ENCODE assay signal across 8 cellular contexts in genomic region chr12:105226219-105226618, GRCh38. TPM values are rescaled to one million over a fixed set of nuclear protein-coding genes. Genes with fewer than 3 reads are reported as not detected.
DNase-seq lines count a peak whose midpoint lies in the region; ATAC-seq and TF ChIP-seq lines count a peak whose summit lies in the region.

No MANE protein-coding gene starts in this region.

- peaks cover 10 to 64% (median 58%) of the 10 kb centered on the region in 4 donors for H3K36me3 ChIP-seq in stomach

- peaks cover 51 to 92% (median 72%) of the 10 kb centered on the region in 4 donors for H3K4me1 ChIP-seq in stomach

- H3K9me3 ChIP-seq in stomach: no peaks in the 10 kb centered on the region

- ATAC-seq in HG03354 (IDR thresholded peaks at IDR 0.05; ENCODE audit: poor library complexity, severe bottlenecking, unreplicated experiment): peak; percentile 76
- no peak for ATAC-seq in HG03045 (IDR thresholded peaks at IDR 0.05; ENCODE audit: unreplicated experiment)

- DNase-seq in GF-D8 (lab: John Stamatoyannopoulos, UW): peak; percentile 26
- DNase-seq in anterior cingulate cortex (lab: John Stamatoyannopoulos, UW): peak in 54 of 58 donors; percentile 17 to 89 (median 65)
- peak; percentile 73 for DNase-seq in inferior parietal cortex (ENCODE audit: extremely low spot score)
- peak; percentile 63 for DNase-seq in stomach
- DNase-seq in DMS53 (lab: John Stamatoyannopoulos, UW): no peak
- DNase-seq in NAMALWA (ENCODE audit: low spot score): no peak

- TF ChIP-seq EP300 in stomach (IDR thresholded peaks at IDR 0.05): no peak

- H3K27ac ChIP-seq in stomach: peak overlapping the region; percentile 9 to 74 (median 60)

- H3K27me3 ChIP-seq in stomach: no peaks in the 10 kb centered on the region

- 25 to 39% (median 32%) methylated on average over 8 of the region's 8 CpGs for WGBS in stomach, 5 donors

- no peak for TF ChIP-seq CTCF in stomach (IDR thresholded peaks at IDR 0.05)

- no peak for TF ChIP-seq POLR2A in stomach (IDR thresholded peaks at IDR 0.05)

- intact Hi-C loops in stomach (cut with DNase I; ENCODE audit: low total_unique reads): no loop called here

- no peak overlapping the region for H3K4me3 ChIP-seq in stomach

RNA-seq across cellular contexts. Expression of gene APPL2, which starts 9.8 kb away (rescaled TPM):
- total RNA-seq in stomach: 100 to 1,000 TPM in 1 of 5 donors, 10 to 100 TPM in 4; 43.4 to 407 (median 69.0) TPM
- polyA plus RNA-seq in stomach: 10 to 100 TPM; 15.9 to 39.0 (median 16.9) TPM

Comparison
In these comparisons a context has a peak if more than half of its experiments do, and no peak if none do; other contexts are left out.
1. DNase-seq: peak in GF-D8 (single experiment), anterior cingulate cortex (54 of 58), inferior parietal cortex (single experiment) and stomach (single experiment); none in DMS53 (single experiment) and NAMALWA (single experiment).